1 cellular context compared by ENCODE assay signal in genomic region chr20:31572701-31573554, GRCh38.
TF ChIP-seq lines count a peak whose summit lies in the region.

No MANE protein-coding gene starts in this region.

TF ChIP-seq in WTC11, 78 proteins besides CTCF, POLR2A, EP300 and RAD21 (continued from another document and continues in another):
- TF ChIP-seq PRDM15 (CRISPR knock-in tag; IDR thresholded peaks at IDR 0.05) (no peak), RORB (CRISPR knock-in tag; IDR thresholded peaks at IDR 0.05) (0 out of 2 replicates have a peak, but pooled peaks have one; percentile 39), GTF2I (CRISPR knock-in tag; conservative IDR thresholded peaks at IDR 0.05) (no peak), FOXK1 (CRISPR knock-in tag; IDR thresholded peaks at IDR 0.05) (peak; percentile 16; the same call in 1 of the 2 replicates), ARID4B (CRISPR knock-in tag; IDR thresholded peaks at IDR 0.05; ENCODE audit: borderline replicate concordance) (peak; percentile 34; the same call in 1 of the 2 replicates), SOX15 (CRISPR knock-in tag; IDR thresholded peaks at IDR 0.05) (0 out of 2 replicates have a peak, but pooled peaks have one; percentile 58), OVOL2 (CRISPR knock-in tag; IDR thresholded peaks at IDR 0.05; ENCODE audit: borderline replicate concordance) (peak; percentile 63; the same call in 1 of the 2 replicates), AFF4 (CRISPR knock-in tag; IDR thresholded peaks at IDR 0.05; ENCODE audit: borderline replicate concordance) (no peak), IRF1 (CRISPR knock-in tag; IDR thresholded peaks at IDR 0.05) (no peak), ESRRA (CRISPR knock-in tag; IDR thresholded peaks at IDR 0.05; ENCODE audit: borderline replicate concordance) (no peak), ATF3 (CRISPR knock-in tag; conservative IDR thresholded peaks at IDR 0.05) (no peak), ETV6 (CRISPR knock-in tag; IDR thresholded peaks at IDR 0.05) (no peak; the same call in 1 of the 2 replicates), ZNF512 (CRISPR knock-in tag; IDR thresholded peaks at IDR 0.05; ENCODE audit: borderline replicate concordance) (no peak), CREM (CRISPR knock-in tag; IDR thresholded peaks at IDR 0.05) (no peak), ATF2 (CRISPR knock-in tag; IDR thresholded peaks at IDR 0.05; ENCODE audit: borderline replicate concordance, low read depth) (no peak), MYBL2 (CRISPR knock-in tag; IDR thresholded peaks at IDR 0.05) (no peak), SMAD4 (CRISPR knock-in tag; IDR thresholded peaks at IDR 0.05) (no peak), ERG (CRISPR knock-in tag; IDR thresholded peaks at IDR 0.05) (0 out of 2 replicates have a peak, but pooled peaks have one; percentile 20), ZNF416 (CRISPR knock-in tag; IDR thresholded peaks at IDR 0.05) (peak; percentile 89), AR (CRISPR knock-in tag; IDR thresholded peaks at IDR 0.05) (no peak), CREB1 (CRISPR knock-in tag; IDR thresholded peaks at IDR 0.05) (no peak), ZSCAN18 (CRISPR knock-in tag; IDR thresholded peaks at IDR 0.05) (no peak), GABPB1 (CRISPR knock-in tag; IDR thresholded peaks at IDR 0.05) (peak; percentile 92), TEAD1 (CRISPR knock-in tag; IDR thresholded peaks at IDR 0.05) (peak; percentile 83), JUN (CRISPR knock-in tag; IDR thresholded peaks at IDR 0.05) (peak; percentile 40; the same call in 1 of the 2 replicates), ZNF423 (CRISPR knock-in tag; IDR thresholded peaks at IDR 0.05) (peak; percentile 98), E2F5 (CRISPR knock-in tag; IDR thresholded peaks at IDR 0.05) (peak; percentile 89; the same call in 1 of the 2 replicates)
